ENCODE assay signal across 1 cellular context in the genomic region with DNA sequence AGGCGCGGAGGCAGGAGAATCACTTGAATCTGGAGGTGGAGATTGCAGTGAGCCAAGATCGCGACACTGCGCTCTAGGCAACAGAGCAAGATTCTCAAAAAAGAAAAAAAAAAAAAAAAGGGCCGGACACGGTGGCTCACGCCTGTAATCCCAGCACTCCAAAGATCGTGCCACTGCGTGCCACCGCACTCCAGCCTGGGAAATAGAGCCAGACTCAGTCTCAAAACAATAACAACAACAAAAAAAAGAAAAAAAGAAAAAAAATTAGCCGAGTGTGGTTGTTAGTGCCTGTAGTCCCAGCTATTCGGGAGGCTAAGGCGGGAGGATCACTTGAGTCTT.
TF ChIP-seq lines count a peak whose summit lies in the region.

No MANE protein-coding gene starts in this region.

TF ChIP-seq in HepG2, 621 proteins besides CTCF, POLR2A, EP300 and RAD21:
- TF ChIP-seq CHD4 (IDR thresholded peaks at IDR 0.05; ENCODE audit: borderline replicate concordance, low read length) (peak; percentile 12; the same call in 1 of the 2 replicates), ZNF577 (CRISPR knock-in tag; IDR thresholded peaks at IDR 0.05; ENCODE audit: borderline replicate concordance, low read depth) (no peak), ZMYM4 (CRISPR knock-in tag; IDR thresholded peaks at IDR 0.05) (no peak)
- TF ChIP-seq, protein P1, sequence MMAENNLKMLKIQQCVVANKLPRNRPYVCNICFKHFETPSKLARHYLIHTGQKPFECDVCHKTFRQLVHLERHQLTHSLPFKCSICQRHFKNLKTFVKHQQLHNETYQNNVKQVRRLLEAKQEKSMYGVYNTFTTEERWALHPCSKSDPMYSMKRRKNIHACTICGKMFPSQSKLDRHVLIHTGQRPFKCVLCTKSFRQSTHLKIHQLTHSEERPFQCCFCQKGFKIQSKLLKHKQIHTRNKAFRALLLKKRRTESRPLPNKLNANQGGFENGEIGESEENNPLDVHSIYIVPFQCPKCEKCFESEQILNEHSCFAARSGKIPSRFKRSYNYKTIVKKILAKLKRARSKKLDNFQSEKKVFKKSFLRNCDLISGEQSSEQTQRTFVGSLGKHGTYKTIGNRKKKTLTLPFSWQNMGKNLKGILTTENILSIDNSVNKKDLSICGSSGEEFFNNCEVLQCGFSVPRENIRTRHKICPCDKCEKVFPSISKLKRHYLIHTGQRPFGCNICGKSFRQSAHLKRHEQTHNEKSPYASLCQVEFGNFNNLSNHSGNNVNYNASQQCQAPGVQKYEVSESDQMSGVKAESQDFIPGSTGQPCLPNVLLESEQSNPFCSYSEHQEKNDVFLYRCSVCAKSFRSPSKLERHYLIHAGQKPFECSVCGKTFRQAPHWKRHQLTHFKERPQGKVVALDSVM (CRISPR knock-in tag; IDR thresholded peaks at IDR 0.05) = peak; percentile 24
